ENCODE assay signal across 1 cellular context in the genomic region with DNA sequence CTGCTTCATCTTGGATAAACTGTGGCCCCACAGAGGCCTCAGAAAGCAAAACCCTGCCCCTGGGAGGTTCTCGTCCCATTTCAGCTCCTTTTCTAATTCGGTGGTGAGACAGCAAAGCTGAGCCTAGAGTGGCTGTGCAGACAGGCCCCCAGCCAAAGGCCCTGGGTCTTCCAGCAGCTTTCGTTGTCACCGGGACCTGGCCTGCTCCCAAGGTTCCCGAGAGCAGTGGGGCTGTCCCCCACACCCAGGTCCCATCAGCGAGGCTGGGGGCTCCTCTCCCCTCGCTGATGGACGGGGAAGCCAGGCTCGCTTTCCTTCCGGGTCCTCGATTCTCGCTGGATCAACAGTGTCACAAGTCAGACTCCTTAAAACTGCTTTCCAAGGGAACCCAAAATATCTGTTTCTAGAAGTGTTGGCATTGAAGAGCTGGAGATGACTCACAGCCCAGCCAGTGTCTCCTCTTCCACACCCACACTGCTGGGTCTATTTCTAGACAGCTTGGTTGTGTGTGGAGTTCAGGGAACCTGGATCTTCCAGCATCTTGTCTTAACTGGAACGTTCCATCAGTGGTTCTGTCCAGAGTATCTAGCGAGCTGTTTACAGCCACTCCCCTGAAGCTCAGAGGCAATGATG.
TF ChIP-seq lines count a peak whose summit lies in the region.

No MANE protein-coding gene starts in this region.

TF ChIP-seq in K562, 482 proteins besides CTCF, POLR2A, EP300 and RAD21 (continued from another document):
- TF ChIP-seq POU5F1 (IDR thresholded peaks at IDR 0.05; ENCODE audit: borderline replicate concordance, low read depth, low read length, partially characterized antibody) (no peak), NCOR1 (IDR thresholded peaks at IDR 0.05) (no peak), TBL1XR1 (IDR thresholded peaks at IDR 0.05; ENCODE audit: low read length in 2 of 2) (no peak), ATF3 (IDR thresholded peaks at IDR 0.05) (peak; percentile 85), ATF3 (CRISPR knock-in tag; conservative IDR thresholded peaks at IDR 0.05) (no peak), TAF9B (IDR thresholded peaks at IDR 0.05; ENCODE audit: partially characterized antibody) (no peak), SMAD4 (CRISPR knock-in tag; conservative IDR thresholded peaks at IDR 0.05) (no peak), PTBP1 (IDR thresholded peaks at IDR 0.05; ENCODE audit: low read depth, low read length) (peak; percentile 99), ZNF668 (CRISPR knock-in tag; IDR thresholded peaks at IDR 0.05) (no peak), GTF2E2 (tag; IDR thresholded peaks at IDR 0.05) (no peak), ZNF175 (CRISPR knock-in tag; IDR thresholded peaks at IDR 0.05; ENCODE audit: low read depth) (no peak), SMARCA4 (IDR thresholded peaks at IDR 0.05) (peak; percentile 57; the same call in 1 of the 2 replicates), HIVEP1 (CRISPR knock-in tag; IDR thresholded peaks at IDR 0.05) (no peak), CC2D1A (IDR thresholded peaks at IDR 0.05) (no peak), MIER1 (IDR thresholded peaks at IDR 0.05; ENCODE audit: low read depth) (peak; percentile 99), GABPB2 (CRISPR knock-in tag; conservative IDR thresholded peaks at IDR 0.05) (peak; percentile 25; the same call in 1 of the 2 replicates), MYNN (IDR thresholded peaks at IDR 0.05) (no peak), MYNN (CRISPR knock-in tag; IDR thresholded peaks at IDR 0.05) (no peak), ELF4 (CRISPR knock-in tag; IDR thresholded peaks at IDR 0.05) (no peak), TRIM28 (IDR thresholded peaks at IDR 0.05) (no peak), ERF (CRISPR knock-in tag; IDR thresholded peaks at IDR 0.05) (no peak), EGR1 (conservative IDR thresholded peaks at IDR 0.05) (peak; percentile 42), BMI1 (IDR thresholded peaks at IDR 0.05; ENCODE audit: low read length) (no peak), MCM5 (IDR thresholded peaks at IDR 0.05; ENCODE audit: low read depth) (no peak)
- TF ChIP-seq, protein P1, sequence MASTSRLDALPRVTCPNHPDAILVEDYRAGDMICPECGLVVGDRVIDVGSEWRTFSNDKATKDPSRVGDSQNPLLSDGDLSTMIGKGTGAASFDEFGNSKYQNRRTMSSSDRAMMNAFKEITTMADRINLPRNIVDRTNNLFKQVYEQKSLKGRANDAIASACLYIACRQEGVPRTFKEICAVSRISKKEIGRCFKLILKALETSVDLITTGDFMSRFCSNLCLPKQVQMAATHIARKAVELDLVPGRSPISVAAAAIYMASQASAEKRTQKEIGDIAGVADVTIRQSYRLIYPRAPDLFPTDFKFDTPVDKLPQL (IDR thresholded peaks at IDR 0.05; ENCODE audit: extremely low read depth, insufficient read length), result no peak
- TF ChIP-seq, protein P2, sequence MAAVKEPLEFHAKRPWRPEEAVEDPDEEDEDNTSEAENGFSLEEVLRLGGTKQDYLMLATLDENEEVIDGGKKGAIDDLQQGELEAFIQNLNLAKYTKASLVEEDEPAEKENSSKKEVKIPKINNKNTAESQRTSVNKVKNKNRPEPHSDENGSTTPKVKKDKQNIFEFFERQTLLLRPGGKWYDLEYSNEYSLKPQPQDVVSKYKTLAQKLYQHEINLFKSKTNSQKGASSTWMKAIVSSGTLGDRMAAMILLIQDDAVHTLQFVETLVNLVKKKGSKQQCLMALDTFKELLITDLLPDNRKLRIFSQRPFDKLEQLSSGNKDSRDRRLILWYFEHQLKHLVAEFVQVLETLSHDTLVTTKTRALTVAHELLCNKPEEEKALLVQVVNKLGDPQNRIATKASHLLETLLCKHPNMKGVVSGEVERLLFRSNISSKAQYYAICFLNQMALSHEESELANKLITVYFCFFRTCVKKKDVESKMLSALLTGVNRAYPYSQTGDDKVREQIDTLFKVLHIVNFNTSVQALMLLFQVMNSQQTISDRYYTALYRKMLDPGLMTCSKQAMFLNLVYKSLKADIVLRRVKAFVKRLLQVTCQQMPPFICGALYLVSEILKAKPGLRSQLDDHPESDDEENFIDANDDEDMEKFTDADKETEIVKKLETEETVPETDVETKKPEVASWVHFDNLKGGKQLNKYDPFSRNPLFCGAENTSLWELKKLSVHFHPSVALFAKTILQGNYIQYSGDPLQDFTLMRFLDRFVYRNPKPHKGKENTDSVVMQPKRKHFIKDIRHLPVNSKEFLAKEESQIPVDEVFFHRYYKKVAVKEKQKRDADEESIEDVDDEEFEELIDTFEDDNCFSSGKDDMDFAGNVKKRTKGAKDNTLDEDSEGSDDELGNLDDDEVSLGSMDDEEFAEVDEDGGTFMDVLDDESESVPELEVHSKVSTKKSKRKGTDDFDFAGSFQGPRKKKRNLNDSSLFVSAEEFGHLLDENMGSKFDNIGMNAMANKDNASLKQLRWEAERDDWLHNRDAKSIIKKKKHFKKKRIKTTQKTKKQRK (IDR thresholded peaks at IDR 0.05; ENCODE audit: borderline replicate concordance, low read depth, low read length), result no peak
- TF ChIP-seq, protein P3, sequence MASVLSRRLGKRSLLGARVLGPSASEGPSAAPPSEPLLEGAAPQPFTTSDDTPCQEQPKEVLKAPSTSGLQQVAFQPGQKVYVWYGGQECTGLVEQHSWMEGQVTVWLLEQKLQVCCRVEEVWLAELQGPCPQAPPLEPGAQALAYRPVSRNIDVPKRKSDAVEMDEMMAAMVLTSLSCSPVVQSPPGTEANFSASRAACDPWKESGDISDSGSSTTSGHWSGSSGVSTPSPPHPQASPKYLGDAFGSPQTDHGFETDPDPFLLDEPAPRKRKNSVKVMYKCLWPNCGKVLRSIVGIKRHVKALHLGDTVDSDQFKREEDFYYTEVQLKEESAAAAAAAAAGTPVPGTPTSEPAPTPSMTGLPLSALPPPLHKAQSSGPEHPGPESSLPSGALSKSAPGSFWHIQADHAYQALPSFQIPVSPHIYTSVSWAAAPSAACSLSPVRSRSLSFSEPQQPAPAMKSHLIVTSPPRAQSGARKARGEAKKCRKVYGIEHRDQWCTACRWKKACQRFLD (CRISPR knock-in tag; IDR thresholded peaks at IDR 0.05), result peak; percentile 60; the same call in 1 of the 2 replicates
